Comparison of ENCODE assay signal across 17 cellular contexts in the genomic region with DNA sequence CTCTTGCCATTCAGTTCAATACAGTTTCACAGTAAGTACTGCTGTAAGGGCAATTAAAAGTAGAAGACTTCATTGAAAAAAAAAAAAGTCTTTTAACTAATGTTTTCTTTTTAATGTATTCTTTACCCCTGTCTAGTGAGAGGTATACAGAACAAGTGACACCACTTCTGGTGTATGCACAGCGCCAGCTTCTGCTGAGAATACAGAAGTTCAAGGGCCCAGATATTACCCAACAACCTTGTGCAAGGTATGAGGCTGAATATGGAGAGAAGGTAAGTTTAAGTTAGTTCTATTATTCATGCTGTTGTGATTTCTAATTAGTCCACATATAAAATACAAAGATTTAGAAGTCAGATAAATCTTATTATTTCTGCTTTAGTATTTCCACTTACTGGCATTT.
DNase-seq lines count a peak whose midpoint lies in the region; ATAC-seq and TF ChIP-seq lines count a peak whose summit lies in the region.
"Had no signal": no experiment of that assay in that cellular context is flagged by ENCODE, and none has a peak within 500 bp of the region (broad histone marks: within the 10 kb centered on the region; RNA-seq: fewer than 3 reads in every experiment).

No MANE protein-coding gene starts in this region.

- H3K36me3 ChIP-seq in Loucy (ENCODE audit: insufficient read depth, low read length) (no peaks in the 10 kb centered on the region), sigmoid colon (no peaks in the 10 kb centered on the region), right atrium auricular region (no peaks in the 10 kb centered on the region)
- H3K36me3 ChIP-seq: BLaER1 had no signal

- H4K20me1 ChIP-seq in Loucy (ENCODE audit: insufficient read depth, low read length, poor library complexity, severe bottlenecking): no peaks in the 10 kb centered on the region
- H4K20me1 ChIP-seq: BLaER1 had no signal

- TF ChIP-seq POLR2A in sigmoid colon (IDR thresholded peaks at IDR 0.05): no peak

- H3K9me3 ChIP-seq in Loucy (ENCODE audit: insufficient read depth, low read depth, low read length) (no peaks in the 10 kb centered on the region), sigmoid colon (no peaks in the 10 kb centered on the region), right atrium auricular region (no peaks in the 10 kb centered on the region)
- H3K9me3 ChIP-seq: BLaER1 had no signal

- intact Hi-C loops in posterior cingulate gyrus (cut with DNase I): no loop called here
- intact Hi-C loops in sigmoid colon (cut with DNase I): no loop called here

- H3F3A ChIP-seq in Loucy (ENCODE audit: low read depth): no peaks in the 10 kb centered on the region

- H2AFZ ChIP-seq in Loucy (ENCODE audit: low read length): no peak overlapping the region

- no peaks in the 10 kb centered on the region for H3K9me2 ChIP-seq in Loucy (replicated peaks; ENCODE audit: low read depth, low read length)

- ATAC-seq in HG03520 (IDR thresholded peaks at IDR 0.05; ENCODE audit: unreplicated experiment): no peak
- ATAC-seq: SK-N-SH treated with all-trans-retinoic acid at 6 μM for 48 hours, T-helper 17 cell had no signal

- H3K27me3 ChIP-seq in Loucy (ENCODE audit: insufficient read depth, low read length, poor library complexity, severe bottlenecking) (no peaks in the 10 kb centered on the region), sigmoid colon (no peaks in the 10 kb centered on the region), right atrium auricular region (no peaks in the 10 kb centered on the region)
- H3K27me3 ChIP-seq: BLaER1 had no signal

- no peak for TF ChIP-seq EP300 in sigmoid colon (IDR thresholded peaks at IDR 0.05)

- no peak overlapping the region for H3K27ac ChIP-seq in 22Rv1
- no peak overlapping the region for H3K27ac ChIP-seq in sigmoid colon
- no peak overlapping the region for H3K27ac ChIP-seq in right atrium auricular region
- H3K27ac ChIP-seq: BLaER1 had no signal

- TF ChIP-seq CTCF in 22Rv1 (IDR thresholded peaks at IDR 0.05) (peak; percentile 47), Loucy (conservative IDR thresholded peaks at IDR 0.05; ENCODE audit: low read length) (peak; percentile 26; the same call in 1 of the 2 replicates), sigmoid colon (IDR thresholded peaks at IDR 0.05) (no peak), right atrium auricular region (IDR thresholded peaks at IDR 0.05) (no peak)

- H3K4me1 ChIP-seq in Loucy (ENCODE audit: insufficient read depth, low read length, poor library complexity, severe bottlenecking) (no peaks in the 10 kb centered on the region), sigmoid colon (no peaks in the 10 kb centered on the region), right atrium auricular region (no peaks in the 10 kb centered on the region)
- H3K4me1 ChIP-seq: BLaER1 had no signal

- WGBS in sigmoid colon, 2 donors: 70 to 84% methylated on average over 1 of the region's 1 CpG

- DNase-seq in AML-193 (lab: John Stamatoyannopoulos, UW): peak; percentile 2 to 18
- DNase-seq in SKM-1 (lab: John Stamatoyannopoulos, UW; ENCODE audit: unreplicated experiment): peak; percentile 36
- no peak for DNase-seq in posterior cingulate gyrus
- no peak for DNase-seq in sigmoid colon
- no peak for DNase-seq in right atrium auricular region (ENCODE audit: low spot score)
- DNase-seq: COR-L47, DMS79 treated with DMSO at 0.1 percent for 48 hours, GOT3, NCI-H1092, NCI-H1694, NCI-H446, T-helper 17 cell had no signal

- H3K79me2 ChIP-seq in Loucy (ENCODE audit: insufficient read depth, low read length): no peaks in the 10 kb centered on the region

- H3K9ac ChIP-seq in Loucy (ENCODE audit: low read depth, low read length, poor library complexity, severe bottlenecking): no peak overlapping the region
- H3K9ac ChIP-seq: BLaER1 had no signal

- H3K4me3 ChIP-seq in Loucy (ENCODE audit: low read length, poor library complexity, severe bottlenecking) (no peak overlapping the region), sigmoid colon (no peak overlapping the region), right atrium auricular region (no peak overlapping the region)
- H3K4me3 ChIP-seq: BLaER1 had no signal

- no peak overlapping the region for H3K4me2 ChIP-seq in Loucy (ENCODE audit: low read depth, low read length, poor library complexity, severe bottlenecking)
- H3K4me2 ChIP-seq: BLaER1 had no signal

Comparison
In these comparisons a context has a peak if more than half of its experiments do, and no peak if none do; other contexts are left out.
1. CTCF ChIP-seq: peak in 22Rv1 (single experiment) and Loucy (single experiment); none in sigmoid colon (0 of 4) and right atrium auricular region (0 of 2).
2. DNase-seq: peak in AML-193 (2 of 2) and SKM-1 (single experiment); none in posterior cingulate gyrus (0 of 10), sigmoid colon (single experiment) and right atrium auricular region (single experiment).